Comparison of ENCODE assay signal across 20 cellular contexts in genomic region chr11:11318961-11319360, GRCh38.
DNase-seq lines count a peak whose midpoint lies in the region; ATAC-seq, FAIRE-seq and TF ChIP-seq lines count a peak whose summit lies in the region.
"Had no signal": no experiment of that assay in that cellular context is flagged by ENCODE, and none has a peak within 500 bp of the region (broad histone marks: within the 10 kb centered on the region; RNA-seq: fewer than 3 reads in every experiment).

No MANE protein-coding gene starts in this region.

- DNase-seq in GM18507 (ENCODE audit: extremely low spot score, insufficient read length, low read depth) (no peak), NOMO-1 treated with DMSO at 0.1 percent for 48 hours (lab: John Stamatoyannopoulos, UW; ENCODE audit: unreplicated experiment) (peak; percentile 97), medulla oblongata (ENCODE audit: extremely low spot score) (peak; percentile 27), tibial artery (no peak), DMS 273 (lab: John Stamatoyannopoulos, UW; ENCODE audit: unreplicated experiment) (no peak), NCI-H82 treated with DMSO at 0.1 percent for 48 hours (lab: John Stamatoyannopoulos, UW; ENCODE audit: unreplicated experiment) (no peak)
- DNase-seq in activated T-cell treated with anti-CD3 and anti-CD28 coated beads, Interleukin-2, amount 50 U/mL, for 1 hour, result no peak
- DNase-seq: activated CD4-positive, alpha-beta T cell treated with anti-CD3 and anti-CD28 coated beads for 1 hour; activated naive CD4-positive, alpha-beta T cell treated with anti-CD3 and anti-CD28 coated beads, Interleukin-2, amount 50 U/mL, for 16 hours; AML-193; erythroblast; GF-D8; glutamatergic neuron; HFFc6; NCI-H748 treated with DMSO at 0.1 percent for 48 hours; stimulated activated CD4-positive, alpha-beta T cell treated with anti-CD3 and anti-CD28 coated beads, Interleukin-15, amount 100 ng/mL, for 24 hours; T-helper 2 cell had no signal

- no peak for TF ChIP-seq CTCF in tibial artery (IDR thresholded peaks at IDR 0.05)

- FAIRE-seq in GM18507 (lab: Jason Lieb, UNC), result peak; percentile 66
- FAIRE-seq: D721Med, islet of Langerhans had no signal

- H3K4me1 ChIP-seq in tibial artery, result peaks cover 0 to 13% (median 10%) of the 10 kb centered on the region in 4 donors

- H3K4me3 ChIP-seq in tibial artery, result no peak overlapping the region

- intact Hi-C loops in tibial artery (cut with DNase I; ENCODE audit: low total_unique reads), result no loop called here

- peak; percentile 87 for ATAC-seq in HG03025 (IDR thresholded peaks at IDR 0.05; ENCODE audit: low FRiP score, unreplicated experiment)

- no peaks in the 10 kb centered on the region for H3K27me3 ChIP-seq in tibial artery

- peaks cover 11 to 36% (median 12%) of the 10 kb centered on the region in 3 donors for H3K36me3 ChIP-seq in tibial artery

- H3K9me3 ChIP-seq in tibial artery, result peaks cover 0 to 5% (median 0%) of the 10 kb centered on the region in 3 donors

- H3K27ac ChIP-seq in tibial artery, result no peak overlapping the region

Comparison
In these comparisons a context has a peak if more than half of its experiments do, and no peak if none do; other contexts are left out.
1. DNase-seq: peak in NOMO-1 treated with DMSO at 0.1 percent for 48 hours (single experiment) and medulla oblongata (single experiment); none in GM18507 (single experiment), tibial artery (0 of 2), activated T-cell treated with anti-CD3 and anti-CD28 coated beads, Interleukin-2, amount 50 U/mL, for 1 hour (single experiment), DMS 273 (single experiment) and NCI-H82 treated with DMSO at 0.1 percent for 48 hours (single experiment).